19 cellular contexts compared by ENCODE assay signal in the genomic region with DNA sequence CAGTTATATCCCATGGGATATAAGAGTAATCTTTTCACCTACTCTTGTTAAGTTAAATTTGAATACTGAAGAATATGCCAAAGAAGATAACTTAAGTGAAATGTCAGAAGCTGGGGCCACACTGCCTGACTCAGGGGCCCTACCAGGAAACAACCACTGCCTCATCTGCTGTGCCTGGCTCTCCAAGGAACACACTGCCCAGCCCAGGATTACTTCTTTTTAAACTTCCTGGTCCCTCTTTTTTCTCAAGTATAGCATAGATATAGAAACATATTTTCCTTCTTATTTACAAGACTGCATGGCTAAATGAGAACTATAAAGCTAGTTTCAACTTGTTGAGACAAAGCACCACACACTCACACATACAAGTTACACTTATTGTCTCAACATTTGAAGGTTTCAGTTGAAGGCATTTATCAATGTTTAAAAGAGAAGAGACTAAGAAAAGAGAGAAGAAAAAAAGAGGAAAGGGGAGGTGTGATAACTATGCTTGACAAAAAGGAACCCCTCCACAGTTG. TPM values are rescaled to one million over a fixed set of nuclear protein-coding genes. Genes with fewer than 3 reads are reported as not detected.
DNase-seq lines count a peak whose midpoint lies in the region; ATAC-seq and TF ChIP-seq lines count a peak whose summit lies in the region.
"Had no signal": no experiment of that assay in that cellular context is flagged by ENCODE, and none has a peak within 500 bp of the region (broad histone marks: within the 10 kb centered on the region; RNA-seq: fewer than 3 reads in every experiment).

No MANE protein-coding gene starts in this region.

- ATAC-seq in esophagus mucosa, result peak; percentile 75
- ATAC-seq: GM23338 had no signal

- DNase-seq in CD14-positive monocyte (ENCODE audit: low spot score) (no peak), PC-9 (no peak), H7 (no peak), LoVo (ENCODE audit: low spot score) (no peak), inferior parietal cortex (ENCODE audit: extremely low spot score) (no peak)
- DNase-seq: CD8-positive, alpha-beta memory T cell; EL; GF-D8; HCEC 1CT; IMR-90; MG63; NCI-H187; NCI-H446; OCI-M1; Right ventricle myocardium superior had no signal

- POLR2A ChIA-PET in PC-9 (lab: Charles Lee; ENCODE audit: unreplicated experiment), result no interaction called here

- H3K9me3 Mint-ChIP-seq in CD14-positive monocyte, result peaks cover 0 to 1% (median 0%) of the 10 kb centered on the region in 7 donors
- H3K9me3 Mint-ChIP-seq: GM23338 had no signal

- no TSS peak for BruUV-seq in PC-9 (replicated peaks; lab: Mats Ljungman, UMichigan)

- H3F3A ChIP-seq in PC-9 (ENCODE audit: insufficient read depth, low read depth) (peaks cover 11% of the 10 kb centered on the region; the same call in 1 of the 2 replicates), neural cell (ENCODE audit: insufficient read depth, low read length, poor library complexity, severe bottlenecking) (peaks cover 6% of the 10 kb centered on the region)

- H3K9ac ChIP-seq in neural cell (ENCODE audit: low read length), result peak overlapping the region; percentile 55
- H3K9ac ChIP-seq: KMS-11 had no signal

- intact Hi-C loops in CD14-positive monocyte (cut with micrococcal nuclease) (no loop called here), PC-9 (cut with micrococcal nuclease; ENCODE audit: unreplicated experiment) (no loop called here)

- no peak overlapping the region for H3K4me3 Mint-ChIP-seq in CD14-positive monocyte
- H3K4me3 Mint-ChIP-seq: CD8-positive, alpha-beta memory T cell; GM23338 had no signal

- no peak overlapping the region for H3K4me2 ChIP-seq in PC-9
- peak overlapping the region; percentile 88 for H3K4me2 ChIP-seq in neural cell (ENCODE audit: low read length)
- H3K4me2 ChIP-seq: GM23338, KMS-11 had no signal

- no peak for TF ChIP-seq RAD21 in neural cell (conservative IDR thresholded peaks at IDR 0.05)

- no peaks in the 10 kb centered on the region for H3K27me3 ChIP-seq in PC-9 (ENCODE audit: insufficient read depth, low read depth)
- H3K27me3 ChIP-seq in neural cell (ENCODE audit: insufficient read depth, low read depth, low read length), result no peaks in the 10 kb centered on the region
- H3K27me3 ChIP-seq in H7 (ENCODE audit: control insufficient read depth, insufficient read depth, low read length), result no peaks in the 10 kb centered on the region
- H3K27me3 ChIP-seq: MG63 had no signal

- no peaks in the 10 kb centered on the region for H3K36me3 ChIP-seq in PC-9 (ENCODE audit: low read depth)
- H3K36me3 ChIP-seq in neural cell (ENCODE audit: insufficient read depth, low read length), result no peaks in the 10 kb centered on the region
- H3K36me3 ChIP-seq in H7 (replicated peaks; ENCODE audit: control insufficient read depth, insufficient read depth, low read length), result no peaks in the 10 kb centered on the region
- H3K36me3 ChIP-seq: MG63 had no signal

- H3K9me3 ChIP-seq in PC-9 (ENCODE audit: insufficient read depth, low read depth) (no peaks in the 10 kb centered on the region), neural cell (ENCODE audit: low read length) (no peaks in the 10 kb centered on the region)
- H3K9me3 ChIP-seq: MG63 had no signal

- H3K36me3 Mint-ChIP-seq in CD14-positive monocyte, result peaks cover 0 to 4% of the 10 kb centered on the region in 2 donors

- peaks cover 22% of the 10 kb centered on the region for H3K4me1 ChIP-seq in PC-9 (replicated peaks; ENCODE audit: insufficient read depth)

- H4K20me1 ChIP-seq in PC-9 (ENCODE audit: insufficient read depth) (no peaks in the 10 kb centered on the region), neural cell (ENCODE audit: insufficient read depth) (no peaks in the 10 kb centered on the region)

- H3K27ac ChIP-seq in PC-9, result peak overlapping the region; percentile 24; the same call in 1 of the 2 replicates
- H3K27ac ChIP-seq in neural cell (ENCODE audit: low read length), result peak overlapping the region; percentile 89
- H3K27ac ChIP-seq: KMS-11 had no signal

- peaks cover 33% of the 10 kb centered on the region for H3K4me1 Mint-ChIP-seq in CD14-positive monocyte

- H3K79me2 ChIP-seq in PC-9 (ENCODE audit: low read depth) (peaks cover 51% of the 10 kb centered on the region), neural cell (replicated peaks; ENCODE audit: insufficient read depth, low read length) (peaks cover 14% of the 10 kb centered on the region)

- no peak for TF ChIP-seq EP300 in neural cell (conservative IDR thresholded peaks at IDR 0.05; ENCODE audit: poor library complexity, severe bottlenecking)

- TF ChIP-seq CTCF in CD14-positive monocyte (IDR thresholded peaks at IDR 0.05) (no peak), PC-9 (conservative IDR thresholded peaks at IDR 0.05) (no peak), neural cell (IDR thresholded peaks at IDR 0.05; ENCODE audit: poor library complexity, severe bottlenecking) (no peak)

- peak overlapping the region in 5 of 7 donors; percentile 35 to 75 (median 46) for H3K27ac Mint-ChIP-seq in CD14-positive monocyte
- H3K27ac Mint-ChIP-seq: GM23338 had no signal

- H3K4me3 ChIP-seq in PC-9, result no peak overlapping the region
- peak overlapping the region; percentile 57 for H3K4me3 ChIP-seq in neural cell (ENCODE audit: low read length)
- no peak overlapping the region for H3K4me3 ChIP-seq in H7 (ENCODE audit: insufficient read depth, low read depth, low read length)
- H3K4me3 ChIP-seq: GM23338, MG63 had no signal

- H2AFZ ChIP-seq in PC-9 (no peak overlapping the region), neural cell (ENCODE audit: low read depth, low read length) (no peak overlapping the region)
- H2AFZ ChIP-seq: GM23338 had no signal

- CTCF ChIA-PET in PC-9 (lab: Charles Lee), result no interaction called here

- H3K27me3 Mint-ChIP-seq in CD14-positive monocyte (ENCODE audit: low read depth in 3 of 3), result peaks cover 0 to 2% (median 0%) of the 10 kb centered on the region in 3 donors

- H3K9me2 ChIP-seq in PC-9 (ENCODE audit: insufficient read depth), result no peaks in the 10 kb centered on the region
- H3K9me2 ChIP-seq in neural cell (ENCODE audit: insufficient read depth, low read length), result no peaks in the 10 kb centered on the region

TF ChIP-seq in neural cell, 6 proteins besides CTCF, POLR2A, EP300 and RAD21:
- TF ChIP-seq EZH2 (IDR thresholded peaks at IDR 0.05; ENCODE audit: borderline replicate concordance, insufficient read depth, low read length, poor library complexity, severe bottlenecking), result no peak
- TF ChIP-seq REST (IDR thresholded peaks at IDR 0.05; ENCODE audit: borderline replicate concordance), result no peak
- no peak for TF ChIP-seq TAF1 (IDR thresholded peaks at IDR 0.05; ENCODE audit: low read depth)
- TF ChIP-seq MXI1 (conservative IDR thresholded peaks at IDR 0.05; ENCODE audit: poor library complexity, severe bottlenecking), result no peak
- no peak for TF ChIP-seq SMC3 (conservative IDR thresholded peaks at IDR 0.05; ENCODE audit: poor library complexity)
- no peak for TF ChIP-seq POLR2AphosphoS5 (IDR thresholded peaks at IDR 0.05)

RNA-seq across cellular contexts. Expression of gene MAML3, which starts 45.2 kb away (rescaled TPM):
- polyA plus RNA-seq in CD14-positive monocyte, result 1 to 10 TPM; 1.5 to 2.3 TPM
- 10.5 and 15.2 TPM in 2 replicates for total RNA-seq in PC-9 (2021)
- 7.9 TPM for total RNA-seq in esophagus mucosa
- polyA plus RNA-seq in neural cell, result 10.2 and 10.4 TPM in 2 replicates
- 40.7 and 43.3 TPM in 2 replicates for polyA minus RNA-seq in neural cell
- total RNA-seq in H7 (2014; rRNA removed; shearing (Covaris generic)), result 5.9 and 7.1 TPM in 2 replicates
